In genomic region chr7:72817672-72818071, GRCh38 we compare ENCODE assay signal across 8 cellular contexts. TPM values are rescaled to one million over a fixed set of nuclear protein-coding genes. Genes with fewer than 3 reads are reported as not detected.
DNase-seq lines count a peak whose midpoint lies in the region; ATAC-seq, FAIRE-seq and TF ChIP-seq lines count a peak whose summit lies in the region.
"Not testable (repeated sequence)": the region's sequence is repeated elsewhere in the genome, so short reads cannot be mapped to it uniquely, and the experiment has no call there.

No MANE protein-coding gene starts in this region.

- not testable (repeated sequence) for H4K20me1 ChIP-seq in K562 (replicated peaks; ENCODE audit: control insufficient read depth, insufficient read depth, low read length)

- peak; percentile 45 for TF ChIP-seq CTCF in 22Rv1 (IDR thresholded peaks at IDR 0.05)
- TF ChIP-seq CTCF in NB4 (IDR thresholded peaks at IDR 0.05; ENCODE audit: low read depth, low read length); RWPE1 (conservative IDR thresholded peaks at IDR 0.05; ENCODE audit: low read depth); K562 (IDR thresholded peaks at IDR 0.05 in 2 of 3, conservative IDR thresholded peaks at IDR 0.05 in 1 of 3; ENCODE audit: insufficient read depth in 2 of 3, low read depth in 1 of 3, low read length in 3 of 3): not testable (repeated sequence)

- not testable (repeated sequence) for H3K9ac ChIP-seq in K562 (ENCODE audit: insufficient read depth in 1 of 2, low read depth in 2 of 2, low read length in 2 of 2); mesendoderm (ENCODE audit: low read length)

- peaks cover 11% of the 10 kb centered on the region; the same call in 1 of the 3 replicates for H3K79me2 ChIP-seq in K562 (ENCODE audit: control insufficient read depth, insufficient read depth, low read length)
- not testable (repeated sequence) for H3K79me2 ChIP-seq in mesendoderm (ENCODE audit: control insufficient read depth, insufficient read depth, low read length)

- BruUV-seq in K562 (replicated peaks; lab: Mats Ljungman, UMichigan) = not testable (repeated sequence)

- in situ Hi-C loops in Caki2 (cut with HindIII; ENCODE audit: low pct_unique_long_range_greater_than_20kb, low sequenced_read_pairs) = not testable (repeated sequence)
- in situ Hi-C loops in K562 (cut with MboI) = loop anchor here (5.0 kb wide), 1 partner anchor 100 kb away; no protein-coding TSS in a partner anchor

- peak; percentile 62 for DNase-seq in Caki2 (ENCODE audit: low read depth)
- DNase-seq in H4 (ENCODE audit: low spot score) = peak; percentile 19
- peak; percentile 55 for DNase-seq in NB4 (ENCODE audit: low read depth)
- peak; percentile 41 for DNase-seq in NCI-H748 (lab: John Stamatoyannopoulos, UW; ENCODE audit: unreplicated experiment)
- peak; percentile 3 for DNase-seq in RWPE1 (ENCODE audit: low spot score)
- peak; percentile 23 to 75 (median 46) for DNase-seq in K562 (ENCODE audit: extremely low read depth in 1 of 4, low spot score in 3 of 4)
- peak; percentile 40 for DNase-seq in mesendoderm

- TF ChIP-seq POLR2A in NB4 (IDR thresholded peaks at IDR 0.05; ENCODE audit: extremely low read depth, insufficient read length); K562 (conservative IDR thresholded peaks at IDR 0.05): not testable (repeated sequence)

- TF ChIP-seq RAD21 in K562 (CRISPR knock-in tag; conservative IDR thresholded peaks at IDR 0.05 in 1 of 2, IDR thresholded peaks at IDR 0.05 in 1 of 2) = not testable (repeated sequence)

- peak overlapping the region; percentile 66 for H3K27ac ChIP-seq in 22Rv1
- not testable (repeated sequence) for H3K27ac ChIP-seq in RWPE1; K562 (ENCODE audit: extremely low read depth, low read depth, low read length); mesendoderm (ENCODE audit: low read depth, low read length)

- not testable (repeated sequence) for H3K79me1 ChIP-seq in mesendoderm (ENCODE audit: low read length)

- not testable (repeated sequence) for H3K4ac ChIP-seq in mesendoderm (ENCODE audit: low read depth, low read length)

- TF ChIP-seq EP300 in K562 (IDR thresholded peaks at IDR 0.05; ENCODE audit: low read length) = not testable (repeated sequence)

- H3K18ac ChIP-seq in mesendoderm (ENCODE audit: low read length) = not testable (repeated sequence)

- H3K4me1 ChIP-seq in K562 (replicated peaks in 1 of 2; ENCODE audit: control insufficient read depth in 2 of 2, insufficient read depth in 2 of 2, low read length in 2 of 2); mesendoderm (ENCODE audit: control insufficient read depth, low read depth, low read length): not testable (repeated sequence)

- peaks cover 15% of the 10 kb centered on the region; the same call in 1 of the 3 replicates for H3K36me3 ChIP-seq in K562 (ENCODE audit: control insufficient read depth, insufficient read depth, low read length)
- H3K36me3 ChIP-seq in mesendoderm (ENCODE audit: control insufficient read depth, insufficient read depth, low read length) = not testable (repeated sequence)

- not testable (repeated sequence) for H2BK5ac ChIP-seq in mesendoderm (ENCODE audit: low read length)

- not testable (repeated sequence) for H3K4me3 ChIP-seq in NB4 (ENCODE audit: low read depth, low read length); K562; mesendoderm (ENCODE audit: low read length)

- CTCF ChIA-PET in RWPE1 (lab: Yijun Ruan, JAX) = interaction anchor here (0.6 to 0.7 kb wide), 2 partner anchors 97 to 293 kb away, joined by 3 to 4 read pairs; no protein-coding TSS in a partner anchor
- CTCF ChIA-PET in K562 (lab: Yijun Ruan, JAX; ENCODE audit: low intra/inter-chr PET ratio) = not testable (repeated sequence)

- H3K56ac ChIP-seq in mesendoderm (ENCODE audit: low read length) = not testable (repeated sequence)

- H2BK15ac ChIP-seq in mesendoderm (replicated peaks; ENCODE audit: low read depth) = not testable (repeated sequence)

- not testable (repeated sequence) for H3K9me1 ChIP-seq in K562 (ENCODE audit: control insufficient read depth, insufficient read depth, low read length)

- peak; percentile 99 for ATAC-seq in K562

- intact Hi-C loops in K562 (cut with micrococcal nuclease) = not testable (repeated sequence)

- not testable (repeated sequence) for H3K27me3 ChIP-seq in K562 (ENCODE audit: control insufficient read depth in 2 of 2, insufficient read depth in 2 of 2, low read length in 2 of 2); mesendoderm (ENCODE audit: insufficient read depth, low read length, poor library complexity)

- not testable (repeated sequence) for H3K23ac ChIP-seq in mesendoderm (ENCODE audit: low read length)

- H3K9me3 ChIP-seq in K562 (replicated peaks; ENCODE audit: control insufficient read depth, insufficient read depth, low read depth, low read length) = not testable (repeated sequence)

- not testable (repeated sequence) for FAIRE-seq in K562 (lab: Jason Lieb, UNC)

- POLR2A ChIA-PET in RWPE1 (lab: Yijun Ruan, JAX; ENCODE audit: low non-redundant PET) = not testable (repeated sequence)
- POLR2A ChIA-PET in K562 (lab: Yijun Ruan, JAX) = interaction anchor here (1.0 to 1.9 kb wide), 4 partner anchors 9 to 12 kb away, joined by 3 to 8 read pairs (median 4); partner anchors contain the start of gene TYW1B

- not testable (repeated sequence) for H4K8ac ChIP-seq in mesendoderm (ENCODE audit: low read depth, low read length)

- not testable (repeated sequence) for H2AK5ac ChIP-seq in mesendoderm (ENCODE audit: low read length)

- not testable (repeated sequence) for H4K5ac ChIP-seq in mesendoderm (ENCODE audit: low read length)

- WGBS in K562 (ENCODE audit: insufficient coverage, low coverage, missing lambda C conversion rate) = 100% methylated on average over 1 of the region's 1 CpG
- no CpG with 5 or more reads among the region's 1 CpG for WGBS in mesendoderm (ENCODE audit: extremely low coverage, insufficient coverage, low lambda C conversion rate)

- H2AFZ ChIP-seq in K562 (ENCODE audit: low read depth, low read length) = not testable (repeated sequence)

- not testable (repeated sequence) for H2BK120ac ChIP-seq in mesendoderm (ENCODE audit: low read depth, low read length)

- not testable (repeated sequence) for H3K4me2 ChIP-seq in K562 (ENCODE audit: insufficient read depth, low read length); mesendoderm (ENCODE audit: low read length)

TF ChIP-seq in K562, 482 proteins besides CTCF, POLR2A, EP300 and RAD21:
- TF ChIP-seq NFIC (IDR thresholded peaks at IDR 0.05) (peak; percentile 93), NFYB (IDR thresholded peaks at IDR 0.05; ENCODE audit: extremely low read depth, insufficient read length) (peak; percentile 32)

RNA-seq across cellular contexts. Expression of gene TYW1B, which starts 10.3 kb away (rescaled TPM):
- total RNA-seq in Caki2 (2014; rRNA removed; shearing (Covaris generic); ENCODE audit: low replicate concordance) = 0.09 and 0.78 TPM in 2 replicates
- 0.23 and 0.66 TPM in 2 replicates for total RNA-seq in H4 (2014; rRNA removed; shearing (Covaris generic))
- total RNA-seq in K562 (2011; cell fraction: chromatin; rRNA removed; ENCODE audit: low replicate concordance) = 55.6 and 75.9 TPM in 2 replicates
- total RNA-seq in K562 (2011; cell fraction: nucleolus; rRNA removed) = 29.4 and 32.8 TPM in 2 replicates
- total RNA-seq in K562 (2011; cell fraction: nucleoplasm; rRNA removed) = 32.4 and 37.9 TPM in 2 replicates
- total RNA-seq in K562 (2014; rRNA removed) (9.4 and 10.2 TPM in 2 replicates), K562 (2014; rRNA removed; fragmentation: Illumina TruSeq; extraction: Trizol) (12.9 TPM in 2 replicates), K562 (2015; rRNA removed; fragmentation: Illumina TruSeq; extraction: Trizol) (13.6 and 14.7 TPM in 2 replicates), K562 (2021) (7.7 and 9.8 TPM in 2 replicates)
- polyA plus RNA-seq in K562 (2011; rRNA removed) (7.2 and 10.0 TPM in 2 replicates), K562 (2014; fragmentation: Illumina TruSeq; extraction: Trizol) (7.3 and 9.1 TPM in 2 replicates), K562 (2014; fragmentation: Nextera tagmentation; extraction: Ambion mirVana) (1 to 10 TPM; 5.8 to 9.8 TPM), K562 (2014; rRNA removed) (6.2 and 7.2 TPM in 2 replicates)
- 3.7 and 4.5 TPM in 2 replicates for polyA plus RNA-seq in K562 (2011; cell fraction: cytosol; rRNA removed)
- 5.4 and 5.5 TPM in 2 replicates for polyA plus RNA-seq in K562 (2011; cell fraction: nucleus; rRNA removed)
- polyA plus RNA-seq in K562 (2012) = 5.4 and 5.7 TPM in 2 replicates
- 29.4 and 37.8 TPM in 2 replicates for polyA minus RNA-seq in K562 (2011; rRNA and poly(A)+ RNA removed)
- polyA minus RNA-seq in K562 (2011; cell fraction: cytosol; rRNA and poly(A)+ RNA removed) = 5.4 and 7.9 TPM in 2 replicates
- polyA minus RNA-seq in K562 (2011; cell fraction: nucleus; rRNA and poly(A)+ RNA removed) = 13.6 and 21.1 TPM in 2 replicates
- polyA plus RNA-seq in mesendoderm (2013, experiment 1 of 2) = 1.2 TPM
- 1.2 TPM for polyA plus RNA-seq in mesendoderm (2013, experiment 2 of 2)

Comparison
In these comparisons a context has a peak if more than half of its experiments do, and no peak if none do; other contexts are left out.
1. DNase-seq: peak in every context shown above with its lines; median percentile 62 in Caki2; 55 in NB4; 46 in K562; 41 in NCI-H748; 40 in mesendoderm; 19 in H4; 3 in RWPE1.